In the genomic region with DNA sequence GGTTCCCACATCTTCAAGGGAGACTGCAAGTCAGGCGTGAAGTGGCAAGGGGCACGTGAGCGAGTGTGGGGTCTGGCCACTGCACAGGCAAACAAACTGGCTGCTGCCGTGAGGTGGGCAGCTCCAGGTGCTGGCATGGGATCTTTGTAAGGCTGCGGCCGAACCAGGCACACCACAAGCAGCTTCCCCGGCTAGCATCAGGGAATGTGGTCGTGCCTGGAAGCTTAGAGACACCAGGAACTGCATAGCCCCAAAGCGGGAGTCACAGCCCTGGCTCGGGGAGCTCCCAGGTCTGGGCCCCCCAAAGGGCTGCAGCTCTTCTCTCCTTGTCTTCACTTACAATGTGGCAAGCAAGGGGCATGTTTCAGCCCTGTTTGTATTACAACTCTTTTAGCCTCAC, we compare ENCODE assay signal across 29 cellular contexts.
"Had no signal": no experiment of that assay in that cellular context is flagged by ENCODE, and none has a peak within 500 bp of the region (broad histone marks: within the 10 kb centered on the region; RNA-seq: fewer than 3 reads in every experiment).

No MANE protein-coding gene starts in this region.

- ATAC-seq: activated CD8-positive, alpha-beta T cell treated with anti-CD3 and anti-CD28 coated beads for 36 hours; activated T-cell treated with anti-CD3 and anti-CD28 coated beads, Interleukin-2, amount 50 U/mL, for 72 hours; activated T-helper 17 cell treated with anti-CD3 and anti-CD28 coated beads, Interleukin-2, amount 50 U/mL, for 72 hours; Panc1 had no signal

- H3K27me3 Mint-ChIP-seq: activated CD8-positive, alpha-beta T cell treated with anti-CD3 and anti-CD28 coated beads for 36 hours; activated naive CD8-positive, alpha-beta T cell treated with anti-CD3 and anti-CD28 coated beads for 36 hours; activated T-helper 17 cell treated with anti-CD3 and anti-CD28 coated beads, Interleukin-2, amount 50 U/mL, for 72 hours; central memory CD8-positive, alpha-beta T cell had no signal

- DNase-seq: activated CD4-positive, alpha-beta T cell treated with anti-CD3 and anti-CD28 coated beads for 1 hour; activated CD4-positive, alpha-beta T cell treated with anti-CD3 and anti-CD28 coated beads for 48 hours; activated CD4-positive, CD25-positive, alpha-beta regulatory T cell; activated CD8-positive, alpha-beta T cell treated with anti-CD3 and anti-CD28 coated beads for 36 hours; activated effector memory CD4-positive, alpha-beta T cell treated with anti-CD3 and anti-CD28 coated beads, Interleukin-2, amount 50 U/mL, for 16 hours; activated naive CD4-positive, alpha-beta T cell; activated naive CD4-positive, alpha-beta T cell treated with anti-CD3 and anti-CD28 coated beads, Interleukin-2, amount 50 U/mL, for 16 hours; activated naive CD8-positive, alpha-beta T cell treated with anti-CD3 and anti-CD28 coated beads for 36 hours; activated T-cell treated with anti-CD3 and anti-CD28 coated beads, Interleukin-2, amount 50 U/mL, for 1 hour; activated T-cell treated with anti-CD3 and anti-CD28 coated beads, Interleukin-2, amount 50 U/mL, for 72 hours; amniotic stem cell; brain microvascular endothelial cell; MM.1S; MV-4-11; NCI-H1092; NCI-H1436 treated with DMSO at 0.1 percent for 48 hours; NCI-H1694 treated with DMSO at 0.1 percent for 48 hours; NCI-H2029; NCI-H510A; NCI-H526 treated with DMSO at 0.1 percent for 48 hours; SW 1271; T-helper 1 cell; T1000; WERI-Rb-1 had no signal

- H3K4me3 ChIP-seq: cardiac muscle cell had no signal

- H3K4me3 Mint-ChIP-seq: activated CD8-positive, alpha-beta T cell treated with anti-CD3 and anti-CD28 coated beads for 36 hours; activated naive CD8-positive, alpha-beta T cell treated with anti-CD3 and anti-CD28 coated beads for 36 hours; activated T-cell treated with anti-CD3 and anti-CD28 coated beads, Interleukin-2, amount 50 U/mL, for 72 hours; activated T-helper 17 cell treated with anti-CD3 and anti-CD28 coated beads, Interleukin-2, amount 50 U/mL, for 72 hours; central memory CD8-positive, alpha-beta T cell had no signal

- H3K4me1 Mint-ChIP-seq: activated naive CD8-positive, alpha-beta T cell treated with anti-CD3 and anti-CD28 coated beads for 36 hours; activated T-helper 17 cell treated with anti-CD3 and anti-CD28 coated beads, Interleukin-2, amount 50 U/mL, for 72 hours; central memory CD8-positive, alpha-beta T cell had no signal

- H3K27ac Mint-ChIP-seq: activated CD8-positive, alpha-beta T cell treated with anti-CD3 and anti-CD28 coated beads for 36 hours; activated naive CD8-positive, alpha-beta T cell treated with anti-CD3 and anti-CD28 coated beads for 36 hours; activated T-cell treated with anti-CD3 and anti-CD28 coated beads, Interleukin-2, amount 50 U/mL, for 72 hours; activated T-helper 17 cell treated with anti-CD3 and anti-CD28 coated beads, Interleukin-2, amount 50 U/mL, for 72 hours had no signal

- H3K36me3 ChIP-seq: brain microvascular endothelial cell, cardiac muscle cell, WERI-Rb-1 had no signal

- H3K27me3 ChIP-seq: brain microvascular endothelial cell, cardiac muscle cell had no signal

- H3K36me3 Mint-ChIP-seq: activated naive CD8-positive, alpha-beta T cell treated with anti-CD3 and anti-CD28 coated beads for 36 hours had no signal

- H3K27ac ChIP-seq: brain microvascular endothelial cell, cardiac muscle cell, KMS-11, WERI-Rb-1 had no signal
